In genomic region chr1:19038732-19039131, GRCh38 we compare ENCODE assay signal across 21 cellular contexts.
A peak's percentile ranks its signal among the peaks of the same experiment; 100 is the strongest.
DNase-seq lines count a peak whose midpoint lies in the region; ATAC-seq, FAIRE-seq and TF ChIP-seq lines count a peak whose summit lies in the region.
"Had no signal": no experiment of that assay in that cellular context is flagged by ENCODE, and none has a peak within 500 bp of the region (broad histone marks: within the 10 kb centered on the region; RNA-seq: fewer than 3 reads in every experiment).

No MANE protein-coding gene starts in this region.

- H3K27ac Mint-ChIP-seq in endodermal cell, result no peak overlapping the region
- H3K27ac Mint-ChIP-seq: CD4-positive, alpha-beta T cell; HFFc6 had no signal

- 80% methylated on average over 5 of the region's 5 CpGs for WGBS in HepG2 (ENCODE audit: low lambda C conversion rate)
- WGBS in right lobe of liver (ENCODE audit: insufficient coverage, low coverage, low lambda C conversion rate, missing lambda C conversion rate), result 100% methylated on average over 3 of the region's 5 CpGs
- 86 to 89% methylated on average over 4 to 5 of the region's 5 CpGs for WGBS in endodermal cell (ENCODE audit: insufficient coverage in 1 of 2, insufficient read length in 1 of 2), 2 experiments
- WGBS in suprapubic skin, result 89% methylated on average over 5 of the region's 5 CpGs

- no peaks in the 10 kb centered on the region for H4K20me1 ChIP-seq in HepG2 (ENCODE audit: insufficient read depth, low read length)

- intact Hi-C loops in HepG2 (cut with micrococcal nuclease; ENCODE audit: unreplicated experiment) (no loop called here), right lobe of liver (cut with DNase I) (no loop called here)

- H3K27ac ChIP-seq in HepG2 (ENCODE audit: extremely low read length, insufficient read depth, low read length) (no peak overlapping the region), right lobe of liver (no peak overlapping the region), endodermal cell (ENCODE audit: low read depth, low read length) (no peak overlapping the region), suprapubic skin (peak overlapping the region; percentile 49)
- H3K27ac ChIP-seq: C4-2B, GM23248 had no signal

- H3K36me3 Mint-ChIP-seq in endodermal cell (ENCODE audit: low read depth), result no peaks in the 10 kb centered on the region

- CTCF ChIA-PET in HepG2 (lab: Yijun Ruan, JAX; ENCODE audit: low intra/inter-chr PET ratio, low total read pairs), result no interaction called here

- no peak for TF ChIP-seq CTCF in HepG2 (CRISPR knock-in tag; IDR thresholded peaks at IDR 0.05)
- TF ChIP-seq CTCF in right lobe of liver (IDR thresholded peaks at IDR 0.05), result no peak
- TF ChIP-seq CTCF in endodermal cell (conservative IDR thresholded peaks at IDR 0.05), result no peak
- TF ChIP-seq CTCF in suprapubic skin (IDR thresholded peaks at IDR 0.05), result no peak

- no peak overlapping the region for H3K4me2 ChIP-seq in HepG2 (ENCODE audit: low read depth, low read length)

- DNase-seq in HepG2 (ENCODE audit: low spot score) (no peak), right lobe of liver (no peak), H7 (peak; percentile 4), endodermal cell (peak; percentile 29), suprapubic skin (ENCODE audit: low spot score in 2 of 2) (peak in 1 of 2 donors; percentile 21), islet precursor cell (no peak), NCI-H82 (lab: John Stamatoyannopoulos, UW) (no peak)
- DNase-seq: ACHN, AML-193, DMS153, GDM1, GM23248, HFFc6 had no signal

- H3K4me3 ChIP-seq in HepG2 (replicated peaks in 1 of 3; ENCODE audit: insufficient read depth in 1 of 3, low read depth in 2 of 3, low read length in 3 of 3) (no peak overlapping the region), right lobe of liver (no peak overlapping the region), H7 (ENCODE audit: insufficient read depth, low read depth, low read length) (no peak overlapping the region), endodermal cell (ENCODE audit: low read length) (no peak overlapping the region), suprapubic skin (no peak overlapping the region)
- H3K4me3 ChIP-seq: GM23248 had no signal

- no peak for FAIRE-seq in HepG2 (lab: Jason Lieb, UNC)
- FAIRE-seq: A204.1, GM12892, GM18507, H54 had no signal

- no peak for TF ChIP-seq RAD21 in HepG2 (CRISPR knock-in tag; IDR thresholded peaks at IDR 0.05)

- H3K9me3 ChIP-seq in HepG2 (ENCODE audit: low read length) (no peaks in the 10 kb centered on the region), right lobe of liver (no peaks in the 10 kb centered on the region), endodermal cell (ENCODE audit: control insufficient read depth, low read length) (no peaks in the 10 kb centered on the region), suprapubic skin (no peaks in the 10 kb centered on the region)
- H3K9me3 ChIP-seq: Caco-2 had no signal

- H3K36me3 ChIP-seq in HepG2 (replicated peaks in 1 of 2; ENCODE audit: control insufficient read depth in 1 of 2, insufficient read depth in 2 of 2, low read length in 2 of 2) (no peaks in the 10 kb centered on the region), right lobe of liver (no peaks in the 10 kb centered on the region), H7 (replicated peaks; ENCODE audit: control insufficient read depth, insufficient read depth, low read length) (no peaks in the 10 kb centered on the region), endodermal cell (ENCODE audit: control insufficient read depth, insufficient read depth, low read length) (no peaks in the 10 kb centered on the region), suprapubic skin (no peaks in the 10 kb centered on the region)

- TF ChIP-seq POLR2A in HepG2 (IDR thresholded peaks at IDR 0.05; ENCODE audit: insufficient read depth in 1 of 2, low read depth in 2 of 2, low read length in 2 of 2), result no peak
- no peak for TF ChIP-seq POLR2A in right lobe of liver (IDR thresholded peaks at IDR 0.05)
- TF ChIP-seq POLR2A in suprapubic skin (IDR thresholded peaks at IDR 0.05), result no peak

- TF ChIP-seq EP300 in HepG2 (IDR thresholded peaks at IDR 0.05; ENCODE audit: low read depth in 2 of 2, low read length in 2 of 2), result no peak
- no peak for TF ChIP-seq EP300 in HepG2 (CRISPR knock-in tag; IDR thresholded peaks at IDR 0.05; ENCODE audit: borderline replicate concordance)
- no peak for TF ChIP-seq EP300 in suprapubic skin (IDR thresholded peaks at IDR 0.05)

- in situ Hi-C loops in HepG2 (cut with HindIII; ENCODE audit: extremely low pct_ligation_motif_present, low pct_unique_long_range_greater_than_20kb), result no loop called here

- H3K79me2 ChIP-seq in HepG2 (ENCODE audit: insufficient read depth, low read length), result no peaks in the 10 kb centered on the region

- H3K27me3 ChIP-seq in HepG2 (ENCODE audit: control insufficient read depth in 1 of 2, insufficient read depth in 2 of 2, low read length in 2 of 2), result peaks cover 9 to 34% of the 10 kb centered on the region in 2 experiments
- no peaks in the 10 kb centered on the region for H3K27me3 ChIP-seq in right lobe of liver
- no peaks in the 10 kb centered on the region; the same call in 1 of the 2 replicates for H3K27me3 ChIP-seq in H7 (ENCODE audit: control insufficient read depth, insufficient read depth, low read length)
- H3K27me3 ChIP-seq in endodermal cell (ENCODE audit: control insufficient read depth, insufficient read depth, low read length, poor library complexity, severe bottlenecking), result no peaks in the 10 kb centered on the region
- H3K27me3 ChIP-seq in suprapubic skin, result peaks cover 24% of the 10 kb centered on the region

- H3K4me1 Mint-ChIP-seq in endodermal cell, result peaks cover 1% of the 10 kb centered on the region

- POLR2A ChIA-PET in HepG2 (lab: Yijun Ruan, JAX), result interaction anchor here (1.2 kb wide), 1 partner anchor 82 kb away, joined by 3 read pairs; the partner anchor contains the start of gene IFFO2

- no peaks in the 10 kb centered on the region for H3K9me3 Mint-ChIP-seq in endodermal cell
- H3K9me3 Mint-ChIP-seq: CD4-positive, alpha-beta T cell; HFFc6 had no signal

- BruUV-seq in HepG2 (replicated peaks; lab: Mats Ljungman, UMichigan), result no TSS peak

- peaks cover 3% of the 10 kb centered on the region for H3K27me3 Mint-ChIP-seq in endodermal cell (ENCODE audit: insufficient read depth)

- no peak overlapping the region for H2AFZ ChIP-seq in HepG2 (ENCODE audit: low read length)
- H2AFZ ChIP-seq: GM23248 had no signal

- ATAC-seq in HepG2 (no peak), right lobe of liver (no peak)
- ATAC-seq: HCT116 had no signal

- peaks cover 72% of the 10 kb centered on the region for H3K4me1 ChIP-seq in HepG2 (ENCODE audit: insufficient read depth, low read length)
- H3K4me1 ChIP-seq in right lobe of liver, result peaks cover 0 to 22% (median 4%) of the 10 kb centered on the region in 4 donors
- H3K4me1 ChIP-seq in endodermal cell (ENCODE audit: control insufficient read depth, insufficient read depth, low read length), result no peaks in the 10 kb centered on the region
- H3K4me1 ChIP-seq in suprapubic skin, result peaks cover 36% of the 10 kb centered on the region
- H3K4me1 ChIP-seq: Caco-2 had no signal

- no peak overlapping the region for H3K9ac ChIP-seq in HepG2 (ENCODE audit: insufficient read depth, low read depth, low read length)
- no peak overlapping the region for H3K9ac ChIP-seq in endodermal cell (ENCODE audit: extremely low read depth, low read length, poor library complexity, severe bottlenecking)
- H3K9ac ChIP-seq: GM23248 had no signal

- H3K4me3 Mint-ChIP-seq in endodermal cell, result no peak overlapping the region
- H3K4me3 Mint-ChIP-seq: CD4-positive, alpha-beta T cell; HFFc6 had no signal

TF ChIP-seq in HepG2, 621 proteins besides CTCF, POLR2A, EP300 and RAD21:
- no peak for TF ChIP-seq ZNF7 (CRISPR knock-in tag; IDR thresholded peaks at IDR 0.05)
- 0 out of 2 replicates have a peak, but pooled peaks have one; percentile 80 for TF ChIP-seq ZSCAN22 (CRISPR knock-in tag; IDR thresholded peaks at IDR 0.05)
- TF ChIP-seq ELF4 (CRISPR knock-in tag; IDR thresholded peaks at IDR 0.05; ENCODE audit: borderline replicate concordance), result no peak
- no peak for TF ChIP-seq GATA4 (IDR thresholded peaks at IDR 0.05; ENCODE audit: borderline replicate concordance, low read depth)
- no peak for TF ChIP-seq YY1 (IDR thresholded peaks at IDR 0.05; ENCODE audit: insufficient read depth, insufficient replicate concordance, low read depth, low read length)
- TF ChIP-seq ZNF644 (CRISPR knock-in tag; IDR thresholded peaks at IDR 0.05; ENCODE audit: low read depth), result no peak
- TF ChIP-seq SKIL (CRISPR knock-in tag; IDR thresholded peaks at IDR 0.05; ENCODE audit: borderline replicate concordance), result no peak
- TF ChIP-seq PHF8 (CRISPR knock-in tag; IDR thresholded peaks at IDR 0.05), result no peak
- no peak for TF ChIP-seq MAFG (CRISPR knock-in tag; IDR thresholded peaks at IDR 0.05)

Comparison
In these comparisons a context has a peak if more than half of its experiments do, and no peak if none do; other contexts are left out.
1. DNase-seq: peak in H7 (single experiment) and endodermal cell (single experiment); none in HepG2 (single experiment), right lobe of liver (0 of 3), islet precursor cell (single experiment) and NCI-H82 (single experiment).